Comparison of ENCODE assay signal across 8 cellular contexts in the genomic region with DNA sequence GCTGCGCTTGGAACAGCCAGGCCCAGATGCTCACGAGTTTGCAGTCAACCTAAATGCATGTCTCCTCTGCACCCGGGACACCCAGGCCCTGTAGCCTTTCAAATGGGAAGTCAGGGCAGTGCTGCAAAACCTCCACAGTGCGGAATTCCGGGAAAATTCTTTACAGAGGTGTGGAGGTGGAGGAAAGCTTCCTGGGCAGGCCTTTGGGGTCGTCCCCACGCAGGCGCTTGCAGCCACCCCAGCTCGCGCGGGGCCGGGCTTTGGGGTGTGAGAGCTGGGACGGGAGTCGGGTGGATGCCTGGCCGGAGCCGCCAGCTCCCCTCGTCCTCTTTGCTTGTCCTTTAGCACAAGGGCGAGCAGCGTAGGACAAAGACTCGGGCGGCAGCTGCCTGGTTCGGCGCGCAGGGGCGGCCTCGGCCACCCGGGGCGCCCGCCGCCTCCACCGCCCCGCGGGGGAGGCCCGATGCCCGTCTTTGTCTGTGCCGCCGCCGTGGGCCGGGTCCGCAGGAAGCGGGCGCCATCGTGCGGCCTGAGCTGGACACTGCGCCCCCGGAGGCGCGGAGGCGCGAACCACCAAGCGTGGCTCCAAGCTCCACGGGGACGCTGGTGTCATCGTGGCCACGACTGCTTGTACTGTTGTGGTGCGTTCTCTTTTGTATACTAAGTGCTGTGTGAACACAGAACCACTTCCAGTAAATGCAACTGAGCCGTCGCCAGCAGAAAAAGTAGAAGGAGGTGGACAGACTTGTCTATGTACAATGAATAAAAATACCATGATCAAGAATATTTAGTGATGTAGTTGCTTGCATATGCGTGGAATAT. TPM values are rescaled to one million over a fixed set of nuclear protein-coding genes. Genes with fewer than 3 reads are reported as not detected.
DNase-seq lines count a peak whose midpoint lies in the region; ATAC-seq and TF ChIP-seq lines count a peak whose summit lies in the region.

No MANE protein-coding gene starts in this region.

- TF ChIP-seq POLR2A in adrenal gland (IDR thresholded peaks at IDR 0.05): no peak

- no peaks in the 10 kb centered on the region for H3K36me3 ChIP-seq in adrenal gland (replicated peaks in 1 of 2)

- ATAC-seq in GM21576 (IDR thresholded peaks at IDR 0.05; ENCODE audit: unreplicated experiment) (peak; percentile 93), SK-N-SH treated with all-trans-retinoic acid at 6 μM for 48 hours (peak; percentile 96), right cardiac atrium (peak; percentile 90 to 95)

- TF ChIP-seq RAD21 in Ishikawa (IDR thresholded peaks at IDR 0.05; ENCODE audit: low read depth): peak; percentile 85

- H3K9me3 ChIP-seq in adrenal gland (replicated peaks in 1 of 3): no peaks in the 10 kb centered on the region
- no peaks in the 10 kb centered on the region for H3K9me3 ChIP-seq in right cardiac atrium (ENCODE audit: control insufficient read depth, low read length)

- TF ChIP-seq EP300 in Ishikawa (IDR thresholded peaks at IDR 0.05; ENCODE audit: borderline replicate concordance): no peak

- DNase-seq in EL: peak; percentile 50
- peak; percentile 37 to 78 (median 68) for DNase-seq in adrenal gland
- DNase-seq in right cardiac atrium: peak; percentile 62 to 85 (median 81)
- peak; percentile 70 for DNase-seq in putamen (ENCODE audit: low spot score)
- no peak for DNase-seq in cerebellar nuclear complex (lab: John Stamatoyannopoulos, UW)

- intact Hi-C loops in adrenal gland (cut with DNase I): loop anchor here in 1 of 2 donors (10.0 kb wide), 3 partner anchors 1557 to 1997 kb away; no protein-coding TSS in a partner anchor
- intact Hi-C loops in right cardiac atrium (cut with DNase I): no loop called here

- H3K4me1 ChIP-seq in adrenal gland (replicated peaks in 1 of 2) (peaks cover 2 to 9% of the 10 kb centered on the region in 2 donors), right cardiac atrium (ENCODE audit: control insufficient read depth, insufficient read depth, low read length) (no peaks in the 10 kb centered on the region)

- peak; percentile 50 to 98 (median 80) for TF ChIP-seq CTCF in adrenal gland (IDR thresholded peaks at IDR 0.05)

- 4 to 13% (median 5%) methylated on average over 15 to 59 of the region's 59 CpGs for WGBS in adrenal gland, 4 donors
- 3% methylated on average over 59 of the region's 59 CpGs for WGBS in right cardiac atrium

- H3K4me3 ChIP-seq in adrenal gland (peak overlapping the region in 1 of 4 donors; percentile 51), right cardiac atrium (ENCODE audit: low read length) (peak overlapping the region; percentile 41)

- H3K27me3 ChIP-seq in adrenal gland (peaks cover 8% of the 10 kb centered on the region), right cardiac atrium (ENCODE audit: control insufficient read depth, insufficient read depth) (no peaks in the 10 kb centered on the region)

- H3K27ac ChIP-seq in adrenal gland: no peak overlapping the region
- H3K27ac ChIP-seq in right cardiac atrium (ENCODE audit: low read length): no peak overlapping the region

TF ChIP-seq in Ishikawa, 13 proteins besides CTCF, POLR2A, EP300 and RAD21:
- no peak for TF ChIP-seq NFIC (IDR thresholded peaks at IDR 0.05)
- TF ChIP-seq, protein P1, sequence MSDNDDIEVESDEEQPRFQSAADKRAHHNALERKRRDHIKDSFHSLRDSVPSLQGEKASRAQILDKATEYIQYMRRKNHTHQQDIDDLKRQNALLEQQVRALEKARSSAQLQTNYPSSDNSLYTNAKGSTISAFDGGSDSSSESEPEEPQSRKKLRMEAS (IDR thresholded peaks at IDR 0.05): peak; percentile 47; the same call in 1 of the 2 replicates

TF ChIP-seq in SK-N-SH treated with all-trans-retinoic acid at 6 μM for 48 hours, 23 proteins besides CTCF, POLR2A, EP300 and RAD21:
- TF ChIP-seq CSDC2 (CRISPR knock-in tag; IDR thresholded peaks at IDR 0.05) (no peak), OSR1 (CRISPR knock-in tag; IDR thresholded peaks at IDR 0.05) (no peak), ESRRG (CRISPR knock-in tag; IDR thresholded peaks at IDR 0.05) (no peak), ZFP3 (CRISPR knock-in tag; IDR thresholded peaks at IDR 0.05) (no peak), RARB (CRISPR knock-in tag; IDR thresholded peaks at IDR 0.05) (no peak), PPARA (CRISPR knock-in tag; IDR thresholded peaks at IDR 0.05; ENCODE audit: borderline replicate concordance) (no peak), TCF4 (CRISPR knock-in tag; IDR thresholded peaks at IDR 0.05; ENCODE audit: borderline replicate concordance) (no peak), ARNTL (CRISPR knock-in tag; IDR thresholded peaks at IDR 0.05; ENCODE audit: borderline replicate concordance, low read depth) (no peak), ISL1 (CRISPR knock-in tag; IDR thresholded peaks at IDR 0.05) (no peak), TOX (CRISPR knock-in tag; IDR thresholded peaks at IDR 0.05; ENCODE audit: borderline replicate concordance) (no peak), ZNF8 (CRISPR knock-in tag; IDR thresholded peaks at IDR 0.05) (no peak), GLIS3 (CRISPR knock-in tag; IDR thresholded peaks at IDR 0.05) (no peak)
- TF ChIP-seq, protein P2, sequence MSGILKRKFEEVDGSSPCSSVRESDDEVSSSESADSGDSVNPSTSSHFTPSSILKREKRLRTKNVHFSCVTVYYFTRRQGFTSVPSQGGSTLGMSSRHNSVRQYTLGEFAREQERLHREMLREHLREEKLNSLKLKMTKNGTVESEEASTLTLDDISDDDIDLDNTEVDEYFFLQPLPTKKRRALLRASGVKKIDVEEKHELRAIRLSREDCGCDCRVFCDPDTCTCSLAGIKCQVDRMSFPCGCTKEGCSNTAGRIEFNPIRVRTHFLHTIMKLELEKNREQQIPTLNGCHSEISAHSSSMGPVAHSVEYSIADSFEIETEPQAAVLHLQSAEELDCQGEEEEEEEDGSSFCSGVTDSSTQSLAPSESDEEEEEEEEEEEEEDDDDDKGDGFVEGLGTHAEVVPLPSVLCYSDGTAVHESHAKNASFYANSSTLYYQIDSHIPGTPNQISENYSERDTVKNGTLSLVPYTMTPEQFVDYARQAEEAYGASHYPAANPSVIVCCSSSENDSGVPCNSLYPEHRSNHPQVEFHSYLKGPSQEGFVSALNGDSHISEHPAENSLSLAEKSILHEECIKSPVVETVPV (CRISPR knock-in tag; IDR thresholded peaks at IDR 0.05): no peak
- TF ChIP-seq, protein P3, sequence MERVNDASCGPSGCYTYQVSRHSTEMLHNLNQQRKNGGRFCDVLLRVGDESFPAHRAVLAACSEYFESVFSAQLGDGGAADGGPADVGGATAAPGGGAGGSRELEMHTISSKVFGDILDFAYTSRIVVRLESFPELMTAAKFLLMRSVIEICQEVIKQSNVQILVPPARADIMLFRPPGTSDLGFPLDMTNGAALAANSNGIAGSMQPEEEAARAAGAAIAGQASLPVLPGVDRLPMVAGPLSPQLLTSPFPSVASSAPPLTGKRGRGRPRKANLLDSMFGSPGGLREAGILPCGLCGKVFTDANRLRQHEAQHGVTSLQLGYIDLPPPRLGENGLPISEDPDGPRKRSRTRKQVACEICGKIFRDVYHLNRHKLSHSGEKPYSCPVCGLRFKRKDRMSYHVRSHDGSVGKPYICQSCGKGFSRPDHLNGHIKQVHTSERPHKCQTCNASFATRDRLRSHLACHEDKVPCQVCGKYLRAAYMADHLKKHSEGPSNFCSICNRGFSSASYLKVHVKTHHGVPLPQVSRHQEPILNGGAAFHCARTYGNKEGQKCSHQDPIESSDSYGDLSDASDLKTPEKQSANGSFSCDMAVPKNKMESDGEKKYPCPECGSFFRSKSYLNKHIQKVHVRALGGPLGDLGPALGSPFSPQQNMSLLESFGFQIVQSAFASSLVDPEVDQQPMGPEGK (CRISPR knock-in tag; IDR thresholded peaks at IDR 0.05; ENCODE audit: borderline replicate concordance): no peak
- TF ChIP-seq, protein P4, sequence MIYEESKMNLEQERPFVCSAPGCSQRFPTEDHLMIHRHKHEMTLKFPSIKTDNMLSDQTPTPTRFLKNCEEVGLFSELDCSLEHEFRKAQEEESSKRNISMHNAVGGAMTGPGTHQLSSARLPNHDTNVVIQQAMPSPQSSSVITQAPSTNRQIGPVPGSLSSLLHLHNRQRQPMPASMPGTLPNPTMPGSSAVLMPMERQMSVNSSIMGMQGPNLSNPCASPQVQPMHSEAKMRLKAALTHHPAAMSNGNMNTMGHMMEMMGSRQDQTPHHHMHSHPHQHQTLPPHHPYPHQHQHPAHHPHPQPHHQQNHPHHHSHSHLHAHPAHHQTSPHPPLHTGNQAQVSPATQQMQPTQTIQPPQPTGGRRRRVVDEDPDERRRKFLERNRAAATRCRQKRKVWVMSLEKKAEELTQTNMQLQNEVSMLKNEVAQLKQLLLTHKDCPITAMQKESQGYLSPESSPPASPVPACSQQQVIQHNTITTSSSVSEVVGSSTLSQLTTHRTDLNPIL (CRISPR knock-in tag; IDR thresholded peaks at IDR 0.05; ENCODE audit: low read depth): no peak

RNA-seq across cellular contexts. Expression of a gene that starts 28.2 kb away (rescaled TPM):
- total RNA-seq in adrenal gland (10 to 100 TPM in 1 of 8 donors, 1 to 10 TPM in 7; 2.9 to 16.7 (median 4.1) TPM), right cardiac atrium (10 to 100 TPM in 1 of 4 donors, 1 to 10 TPM in 3; 8.3 to 11.2 (median 8.9) TPM)
- polyA plus RNA-seq in adrenal gland (1 to 10 TPM; 3.9 to 7.6 (median 6.2) TPM), right cardiac atrium (3.7 TPM)

Comparison
In these comparisons a context has a peak if more than half of its experiments do, and no peak if none do; other contexts are left out.
1. DNase-seq: peak in EL (single experiment), adrenal gland (7 of 7), right cardiac atrium (3 of 3) and putamen (single experiment); none in cerebellar nuclear complex (0 of 2).
2. Peak in every context shown above with its lines, with median percentiles within 50 percentile points of each other: ATAC-seq.